In genomic region chr17:50541402-50541915, GRCh38 we compare ENCODE assay signal across 8 cellular contexts. TPM values are rescaled to one million over a fixed set of nuclear protein-coding genes. Genes with fewer than 3 reads are reported as not detected.
DNase-seq lines count a peak whose midpoint lies in the region; ATAC-seq, FAIRE-seq and TF ChIP-seq lines count a peak whose summit lies in the region.

No MANE protein-coding gene starts in this region.

- FAIRE-seq in kidney (lab: Jason Lieb, UNC): no peak

- H3K27ac Mint-ChIP-seq in Calu3 (ENCODE audit: unreplicated experiment) (no peak overlapping the region), progenitor cell of endocrine pancreas (peak overlapping the region; percentile 67)

- POLR2A ChIA-PET in PC-9 (lab: Charles Lee; ENCODE audit: unreplicated experiment): interaction anchor here (0.5 kb wide), 1 partner anchor 150 kb away, joined by 7 read pairs; no protein-coding TSS in a partner anchor

- peak overlapping the region; percentile 66; the same call in 1 of the 2 replicates for H3K4me2 ChIP-seq in PC-9

- H3K4me1 ChIP-seq in PC-9 (replicated peaks; ENCODE audit: insufficient read depth): peaks cover 9% of the 10 kb centered on the region; the same call in 1 of the 2 replicates
- H3K4me1 ChIP-seq in kidney (ENCODE audit: control insufficient read depth in 1 of 2, insufficient read depth in 1 of 2, low read depth in 1 of 2, low read length in 2 of 2): peaks cover 5 to 36% of the 10 kb centered on the region in 2 donors

- no peaks in the 10 kb centered on the region for H3K9me3 Mint-ChIP-seq in Calu3 (ENCODE audit: low read depth, unreplicated experiment)
- no peaks in the 10 kb centered on the region for H3K9me3 Mint-ChIP-seq in progenitor cell of endocrine pancreas (ENCODE audit: low read depth)

- CTCF ChIA-PET in Calu3 (lab: Charles Lee) (interaction anchor here (0.8 to 2.4 kb wide), 9 partner anchors 59 to 293 kb away, joined by 3 to 9 read pairs (median 5); partner anchors contain the start of genes LRRC59 and LUC7L3), PC-9 (lab: Charles Lee) (interaction anchor here (0.8 to 1.0 kb wide), 3 partner anchors 151 to 179 kb away, joined by 3 to 4 read pairs (median 4); no protein-coding TSS in a partner anchor)

- H3K4me3 ChIP-seq in PC-9 (no peak overlapping the region), kidney (ENCODE audit: low read length in 2 of 2) (peak overlapping the region in 1 of 2 donors; percentile 72)

- ATAC-seq in HG03469 (IDR thresholded peaks at IDR 0.05; ENCODE audit: unreplicated experiment) (no peak), GM18858 (IDR thresholded peaks at IDR 0.05; ENCODE audit: unreplicated experiment) (no peak)

- H3K36me3 Mint-ChIP-seq in Calu3 (ENCODE audit: insufficient read depth, unreplicated experiment): peaks cover 56% of the 10 kb centered on the region
- H3K36me3 Mint-ChIP-seq in progenitor cell of endocrine pancreas (ENCODE audit: insufficient read depth): peaks cover 3% of the 10 kb centered on the region

- peak overlapping the region in 1 of 2 donors; percentile 55 for H3K9ac ChIP-seq in kidney (ENCODE audit: low read length in 2 of 2)

- H2AFZ ChIP-seq in PC-9: no peak overlapping the region

- no peaks in the 10 kb centered on the region for H3K27me3 ChIP-seq in PC-9 (ENCODE audit: insufficient read depth, low read depth)

- BruUV-seq in Calu3 (replicated peaks; lab: Mats Ljungman, UMichigan): no TSS peak
- no TSS peak for BruUV-seq in PC-9 (replicated peaks; lab: Mats Ljungman, UMichigan)

- TF ChIP-seq CTCF in Calu3 (IDR thresholded peaks at IDR 0.05; ENCODE audit: unreplicated experiment): peak; percentile 20
- no peak for TF ChIP-seq CTCF in PC-9 (conservative IDR thresholded peaks at IDR 0.05)
- no peak for TF ChIP-seq CTCF in progenitor cell of endocrine pancreas (IDR thresholded peaks at IDR 0.05; ENCODE audit: unreplicated experiment)
- TF ChIP-seq CTCF in kidney (IDR thresholded peaks at IDR 0.05; ENCODE audit: borderline replicate concordance, extremely low read depth, insufficient read depth): no peak

- H4K20me1 ChIP-seq in PC-9 (ENCODE audit: insufficient read depth): no peaks in the 10 kb centered on the region; the same call in 1 of the 2 replicates

- intact Hi-C loops in Calu3 (cut with micrococcal nuclease; ENCODE audit: unreplicated experiment): loop anchor here (10.0 kb wide), 1 partner anchor 413 kb away; no protein-coding TSS in a partner anchor
- intact Hi-C loops in PC-9 (cut with micrococcal nuclease; ENCODE audit: unreplicated experiment): loop anchor here (10.0 kb wide), 1 partner anchor 413 kb away; no protein-coding TSS in a partner anchor
- intact Hi-C loops in kidney (cut with DNase I): loop anchor here (10.0 kb wide), 2 partner anchors 303 to 413 kb away; no protein-coding TSS in a partner anchor

- DNase-seq in Calu3 (no peak), PC-9 (no peak), epithelial cell of prostate (ENCODE audit: low read depth, low spot score) (no peak), progenitor cell of endocrine pancreas (ENCODE audit: low spot score, unreplicated experiment) (no peak), kidney (no peak), SKM-1 treated with dmso at 0.1 percent for 144 hours (lab: John Stamatoyannopoulos, UW; ENCODE audit: unreplicated experiment) (no peak)

- H3K9me2 ChIP-seq in PC-9 (ENCODE audit: insufficient read depth): no peaks in the 10 kb centered on the region

- H3K4me3 Mint-ChIP-seq in Calu3 (ENCODE audit: low read depth, unreplicated experiment) (peak overlapping the region; percentile 63), progenitor cell of endocrine pancreas (ENCODE audit: low read depth) (peak overlapping the region; percentile 72)

- H3F3A ChIP-seq in PC-9 (ENCODE audit: insufficient read depth, low read depth): peaks cover 24% of the 10 kb centered on the region; the same call in 1 of the 2 replicates

- H3K9me3 ChIP-seq in PC-9 (ENCODE audit: insufficient read depth, low read depth): no peaks in the 10 kb centered on the region
- no peaks in the 10 kb centered on the region for H3K9me3 ChIP-seq in kidney (ENCODE audit: control insufficient read depth in 1 of 2, low read length in 2 of 2)

- no peak overlapping the region for H3K27ac ChIP-seq in PC-9
- peak overlapping the region; percentile 67 for H3K27ac ChIP-seq in epithelial cell of prostate
- H3K27ac ChIP-seq in kidney (ENCODE audit: low read depth in 2 of 2, low read length in 2 of 2): no peak overlapping the region

- H3K79me2 ChIP-seq in PC-9 (ENCODE audit: low read depth): no peaks in the 10 kb centered on the region

- H3K27me3 Mint-ChIP-seq in Calu3 (ENCODE audit: unreplicated experiment) (no peaks in the 10 kb centered on the region), progenitor cell of endocrine pancreas (no peaks in the 10 kb centered on the region)

- H3K4me1 Mint-ChIP-seq in Calu3 (ENCODE audit: low read depth, unreplicated experiment): peaks cover 50% of the 10 kb centered on the region
- peaks cover 30% of the 10 kb centered on the region for H3K4me1 Mint-ChIP-seq in progenitor cell of endocrine pancreas (ENCODE audit: low read depth)

- H3K36me3 ChIP-seq in PC-9 (ENCODE audit: low read depth): peaks cover 4% of the 10 kb centered on the region; the same call in 1 of the 2 replicates
- H3K36me3 ChIP-seq in kidney (ENCODE audit: control insufficient read depth in 1 of 2, insufficient read depth in 2 of 2, low read length in 2 of 2): peaks cover 2 to 5% of the 10 kb centered on the region in 2 donors

RNA-seq across cellular contexts. Expression of gene SPATA20, which starts 5.5 kb away (rescaled TPM):
- total RNA-seq in Calu3 (2022): 33.2 and 47.8 TPM in 2 replicates
- total RNA-seq in PC-9 (2021): 41.5 and 60.5 TPM in 2 replicates
- 84.1 and 90.3 TPM in 2 replicates for total RNA-seq in progenitor cell of endocrine pancreas
- total RNA-seq in kidney: 60.4 TPM
- 52.7 TPM for polyA plus RNA-seq in kidney (ENCODE audit: insufficient read depth, low read depth, low replicate concordance)

RNA-seq across cellular contexts. Expression of gene EPN3, which starts 8.9 kb away (rescaled TPM):
- total RNA-seq in Calu3 (2022): 41.9 and 45.1 TPM in 2 replicates
- 15.6 and 22.8 TPM in 2 replicates for total RNA-seq in PC-9 (2021)
- total RNA-seq in progenitor cell of endocrine pancreas: 8.5 and 9.1 TPM in 2 replicates
- 5.0 TPM for total RNA-seq in kidney
- polyA plus RNA-seq in kidney (ENCODE audit: insufficient read depth, low read depth, low replicate concordance): 28.7 TPM

RNA-seq across cellular contexts. Expression of gene CACNA1G, which starts 19.1 kb away (rescaled TPM):
- not detected in 2 replicates for total RNA-seq in Calu3 (2022)
- total RNA-seq in PC-9 (2021): 0.28 and 0.46 TPM in 2 replicates
- 0.19 and 0.36 TPM in 2 replicates for total RNA-seq in progenitor cell of endocrine pancreas
- 0.06 TPM for total RNA-seq in kidney
- polyA plus RNA-seq in kidney (ENCODE audit: insufficient read depth, low read depth, low replicate concordance): not detected

RNA-seq across cellular contexts. Expression of gene MYCBPAP, which starts 33.2 kb away (rescaled TPM):
- total RNA-seq in Calu3 (2022) (0.52 and 1.0 TPM in 2 replicates), PC-9 (2021) (4.9 and 11.6 TPM in 2 replicates), progenitor cell of endocrine pancreas (1.7 and 3.5 TPM in 2 replicates), kidney (0.72 TPM)
- 2.9 TPM for polyA plus RNA-seq in kidney (ENCODE audit: insufficient read depth, low read depth, low replicate concordance)
